1 cellular context compared by ENCODE assay signal in genomic region chr17:1398028-1398427, GRCh38.
TF ChIP-seq lines count a peak whose summit lies in the region.

No MANE protein-coding gene starts in this region.

TF ChIP-seq in WTC11, 78 proteins besides CTCF, POLR2A, EP300 and RAD21 (continued from another document):
- TF ChIP-seq ARID4B (CRISPR knock-in tag; IDR thresholded peaks at IDR 0.05; ENCODE audit: borderline replicate concordance) (no peak), TEAD1 (CRISPR knock-in tag; IDR thresholded peaks at IDR 0.05) (no peak), ZNF396 (CRISPR knock-in tag; IDR thresholded peaks at IDR 0.05; ENCODE audit: borderline replicate concordance) (no peak), GTF2I (CRISPR knock-in tag; conservative IDR thresholded peaks at IDR 0.05) (no peak), ATF3 (CRISPR knock-in tag; conservative IDR thresholded peaks at IDR 0.05) (no peak), GRHL2 (CRISPR knock-in tag; IDR thresholded peaks at IDR 0.05; ENCODE audit: insufficient replicate concordance, severe bottlenecking) (no peak), ZNF671 (CRISPR knock-in tag; IDR thresholded peaks at IDR 0.05) (no peak), ZBTB21 (CRISPR knock-in tag; IDR thresholded peaks at IDR 0.05; ENCODE audit: borderline replicate concordance) (no peak)
- TF ChIP-seq, protein P1, sequence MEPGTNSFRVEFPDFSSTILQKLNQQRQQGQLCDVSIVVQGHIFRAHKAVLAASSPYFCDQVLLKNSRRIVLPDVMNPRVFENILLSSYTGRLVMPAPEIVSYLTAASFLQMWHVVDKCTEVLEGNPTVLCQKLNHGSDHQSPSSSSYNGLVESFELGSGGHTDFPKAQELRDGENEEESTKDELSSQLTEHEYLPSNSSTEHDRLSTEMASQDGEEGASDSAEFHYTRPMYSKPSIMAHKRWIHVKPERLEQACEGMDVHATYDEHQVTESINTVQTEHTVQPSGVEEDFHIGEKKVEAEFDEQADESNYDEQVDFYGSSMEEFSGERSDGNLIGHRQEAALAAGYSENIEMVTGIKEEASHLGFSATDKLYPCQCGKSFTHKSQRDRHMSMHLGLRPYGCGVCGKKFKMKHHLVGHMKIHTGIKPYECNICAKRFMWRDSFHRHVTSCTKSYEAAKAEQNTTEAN (CRISPR knock-in tag; IDR thresholded peaks at IDR 0.05): no peak
TF ChIP-seq in WTC11: peak in this region for 0.
